Comparison of ENCODE assay signal across 16 cellular contexts in the genomic region with DNA sequence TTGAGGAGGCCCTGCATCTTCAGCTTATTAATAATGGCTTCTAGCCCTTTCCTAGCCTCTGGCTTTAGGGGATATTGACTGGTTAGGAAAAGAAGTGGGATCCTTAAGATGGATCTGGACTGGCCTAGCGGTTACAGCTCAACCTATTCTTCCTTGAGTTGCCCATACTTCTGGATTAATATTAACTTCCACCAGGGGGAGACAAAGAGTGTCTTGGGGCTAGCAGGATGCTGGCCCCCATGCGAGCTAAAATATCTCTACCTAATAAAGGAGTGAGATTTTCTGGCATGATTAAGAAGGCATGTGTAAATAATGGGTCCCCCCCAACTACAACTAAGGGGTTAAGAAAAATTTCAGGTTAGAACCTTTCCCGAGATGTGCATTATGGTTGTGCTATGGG. TPM values are rescaled to one million over a fixed set of nuclear protein-coding genes. Genes with fewer than 3 reads are reported as not detected.
DNase-seq lines count a peak whose midpoint lies in the region; ATAC-seq and TF ChIP-seq lines count a peak whose summit lies in the region.
"Had no signal": no experiment of that assay in that cellular context is flagged by ENCODE, and none has a peak within 500 bp of the region (broad histone marks: within the 10 kb centered on the region; RNA-seq: fewer than 3 reads in every experiment).

No MANE protein-coding gene starts in this region.

- no peak for TF ChIP-seq POLR2A in GM18505 (IDR thresholded peaks at IDR 0.05; ENCODE audit: borderline replicate concordance, extremely low read depth, insufficient read depth, insufficient read length)

- CTCF ChIA-PET in AG04450 (lab: Charles Lee): interaction anchor here (1.2 to 1.4 kb wide), 3 partner anchors 24 to 919 kb away, joined by 3 to 6 read pairs (median 4); no protein-coding TSS in a partner anchor

- no peak for DNase-seq in AG04450 (ENCODE audit: low read depth, low spot score)
- DNase-seq in GM12865 (ENCODE audit: low read depth): no peak
- DNase-seq in NCI-H69 (lab: John Stamatoyannopoulos, UW): peak; percentile 2
- no peak for DNase-seq in epithelial cell of proximal tubule (ENCODE audit: low read depth)
- no peak for DNase-seq in H4 (ENCODE audit: low spot score)
- DNase-seq: activated T-cell treated with anti-CD3 and anti-CD28 coated beads, Interleukin-2, amount 50 U/mL, for 1 hour; CD4-positive, alpha-beta memory T cell; GF-D8; left colon; NCI-H2081; stimulated activated CD4-positive, alpha-beta T cell treated with anti-CD3 and anti-CD28 coated beads, Interleukin-1b, Interleukin-23, amount 100 ng/mL, for 48 hours; T-cell; upper lobe of right lung had no signal

- peaks cover 32% of the 10 kb centered on the region; the same call in 1 of the 2 replicates for H3K9me3 ChIP-seq in AG04450 (ENCODE audit: control insufficient read depth, insufficient read depth, low read length)

- ATAC-seq in HG03159 (IDR thresholded peaks at IDR 0.05; ENCODE audit: unreplicated experiment): no peak
- no peak for ATAC-seq in GM18505 (IDR thresholded peaks at IDR 0.05; ENCODE audit: unreplicated experiment)
- no peak for ATAC-seq in esophagus mucosa
- ATAC-seq: left colon, T-cell, upper lobe of right lung had no signal

- POLR2A ChIA-PET in AG04450 (lab: Yijun Ruan, JAX): no interaction called here

- H3K27me3 ChIP-seq in AG04450 (ENCODE audit: control insufficient read depth, insufficient read depth, low read length): no peaks in the 10 kb centered on the region
- H3K27me3 ChIP-seq: upper lobe of right lung had no signal

- H3K4me3 ChIP-seq in AG04450 (ENCODE audit: low read depth, low read length) (no peak overlapping the region), GM12865 (ENCODE audit: low read depth, low read length) (no peak overlapping the region), epithelial cell of proximal tubule (ENCODE audit: low read depth, low read length) (no peak overlapping the region)
- H3K4me3 ChIP-seq: upper lobe of right lung had no signal

- TF ChIP-seq CTCF in AG04450 (IDR thresholded peaks at IDR 0.05; ENCODE audit: low read depth, low read length) (peak; percentile 17; the same call in 1 of the 2 replicates), GM12865 (IDR thresholded peaks at IDR 0.05; ENCODE audit: insufficient read depth, low read depth, low read length, missing control alignments) (peak; percentile 16), epithelial cell of proximal tubule (conservative IDR thresholded peaks at IDR 0.05; ENCODE audit: low read depth, low read length) (peak; percentile 42)

- H3K27ac ChIP-seq in AG04450 (ENCODE audit: low read depth, low read length): no peak overlapping the region
- H3K27ac ChIP-seq: upper lobe of right lung had no signal

RNA-seq across cellular contexts. Expression of a gene that starts 23.2 kb away (rescaled TPM):
- 1.6 and 2.0 TPM in 2 replicates for polyA plus RNA-seq in AG04450 (2011; rRNA removed)
- 1.1 and 2.0 TPM in 2 replicates for polyA minus RNA-seq in AG04450 (2011; rRNA and poly(A)+ RNA removed)
- 1.3 and 3.6 TPM in 2 replicates for total RNA-seq in epithelial cell of proximal tubule
- 0.06 TPM in 1 of 2 replicates, not detected in the other for total RNA-seq in H4 (2014; rRNA removed; shearing (Covaris generic))
- 6.2 TPM for total RNA-seq in esophagus mucosa
- total RNA-seq: CD4-positive, alpha-beta memory T cell had no signal
- polyA plus RNA-seq: CD4-positive, alpha-beta memory T cell had no signal
